In genomic region chr16:50265716-50266336, GRCh38 we compare ENCODE assay signal across 9 cellular contexts. TPM values are rescaled to one million over a fixed set of nuclear protein-coding genes. Genes with fewer than 3 reads are reported as not detected.
A peak's percentile ranks its signal among the peaks of the same experiment; 100 is the strongest.
DNase-seq lines count a peak whose midpoint lies in the region; ATAC-seq and TF ChIP-seq lines count a peak whose summit lies in the region.
"Had no signal": no experiment of that assay in that cellular context is flagged by ENCODE, and none has a peak within 500 bp of the region (broad histone marks: within the 10 kb centered on the region; RNA-seq: fewer than 3 reads in every experiment).

No MANE protein-coding gene starts in this region.

- peak overlapping the region; percentile 85 for H3K4me2 ChIP-seq in SK-N-SH
- H3K4me2 ChIP-seq in smooth muscle cell: peak overlapping the region; percentile 83

- H3K9me2 ChIP-seq in SK-N-SH: no peaks in the 10 kb centered on the region

- H3K27me3 ChIP-seq in SK-N-SH (ENCODE audit: insufficient read depth): no peaks in the 10 kb centered on the region
- no peaks in the 10 kb centered on the region for H3K27me3 ChIP-seq in SJSA1 (replicated peaks)
- no peaks in the 10 kb centered on the region for H3K27me3 ChIP-seq in smooth muscle cell (ENCODE audit: low read depth)

- H3K79me2 ChIP-seq in SK-N-SH (ENCODE audit: insufficient read depth) (peaks cover 17% of the 10 kb centered on the region), smooth muscle cell (ENCODE audit: low read depth) (peaks cover 14% of the 10 kb centered on the region)

- H4K20me1 ChIP-seq in SK-N-SH (ENCODE audit: insufficient read depth): no peaks in the 10 kb centered on the region
- peaks cover 13% of the 10 kb centered on the region for H4K20me1 ChIP-seq in smooth muscle cell (ENCODE audit: low read depth)

- H3K36me3 ChIP-seq in SK-N-SH (replicated peaks in 1 of 2; ENCODE audit: control insufficient read depth in 1 of 2, insufficient read depth in 2 of 2, low read length in 1 of 2) (no peaks in the 10 kb centered on the region), SJSA1 (peaks cover 26% of the 10 kb centered on the region), smooth muscle cell (ENCODE audit: low read depth) (no peaks in the 10 kb centered on the region)

- no peak for TF ChIP-seq EP300 in SK-N-SH (IDR thresholded peaks at IDR 0.05; ENCODE audit: borderline replicate concordance in 1 of 2, low read depth in 1 of 2, low read length in 1 of 2)

- H3K27ac ChIP-seq in SK-N-SH (ENCODE audit: low read depth in 2 of 2, low read length in 1 of 2): peak overlapping the region; percentile 50 to 82
- H3K27ac ChIP-seq in SJSA1: peak overlapping the region; percentile 89
- peak overlapping the region; percentile 93 for H3K27ac ChIP-seq in smooth muscle cell (ENCODE audit: low read depth)

- DNase-seq in SK-N-SH (no peak), SJSA1 (ENCODE audit: low read depth in 1 of 2, low spot score in 2 of 2) (no peak), fibroblast of the aortic adventitia (ENCODE audit: low read depth) (no peak), smooth muscle cell (lab: John Stamatoyannopoulos, UW; ENCODE audit: unreplicated experiment) (no peak)
- DNase-seq in effector CD8-positive, alpha-beta T cell (lab: John Stamatoyannopoulos, UW): no peak
- DNase-seq: 8988T had no signal

- peak overlapping the region; percentile 81 for H2AFZ ChIP-seq in SK-N-SH (ENCODE audit: low read depth)
- H2AFZ ChIP-seq in smooth muscle cell (ENCODE audit: low read depth): no peak overlapping the region

- ATAC-seq in SK-N-SH treated with all-trans-retinoic acid at 6 μM for 48 hours: no peak
- ATAC-seq in GM21447 (IDR thresholded peaks at IDR 0.05; ENCODE audit: unreplicated experiment): no peak
- ATAC-seq in GM21360 (IDR thresholded peaks at IDR 0.05; ENCODE audit: unreplicated experiment): no peak

- CTCF ChIA-PET in SK-N-SH (lab: Yijun Ruan, JAX): interaction anchor here (0.6 to 1.6 kb wide), 12 partner anchors 11 to 359 kb away, joined by 3 to 8 read pairs (median 3); no protein-coding TSS in a partner anchor

- H3K9me3 ChIP-seq in SK-N-SH (no peaks in the 10 kb centered on the region), SJSA1 (replicated peaks) (no peaks in the 10 kb centered on the region), smooth muscle cell (replicated peaks; ENCODE audit: low read depth) (no peaks in the 10 kb centered on the region)

- 96% methylated on average over 10 of the region's 10 CpGs for WGBS in SK-N-SH (ENCODE audit: low lambda C conversion rate)
- WGBS in smooth muscle cell (ENCODE audit: low lambda C conversion rate): 91% methylated on average over 10 of the region's 10 CpGs

- POLR2A ChIA-PET in SK-N-SH (lab: Yijun Ruan, JAX): interaction anchor here (0.5 to 1.4 kb wide), 3 partner anchors 19 to 154 kb away, joined by 3 to 5 read pairs (median 3); no protein-coding TSS in a partner anchor

- H3K4me1 ChIP-seq in SK-N-SH (ENCODE audit: control insufficient read depth in 1 of 2, insufficient read depth in 2 of 2, low read depth in 1 of 2, low read length in 1 of 2): peaks cover 18 to 31% of the 10 kb centered on the region in 2 experiments; a peak in 3 of 4 replicates
- peaks cover 51% of the 10 kb centered on the region for H3K4me1 ChIP-seq in SJSA1 (replicated peaks)
- H3K4me1 ChIP-seq in smooth muscle cell (ENCODE audit: low read depth): peaks cover 10% of the 10 kb centered on the region

- TF ChIP-seq RAD21 in SK-N-SH (IDR thresholded peaks at IDR 0.05; ENCODE audit: low read length): no peak

- H3F3A ChIP-seq in SK-N-SH (replicated peaks; ENCODE audit: insufficient read depth) (peaks cover 3% of the 10 kb centered on the region), smooth muscle cell (ENCODE audit: low read depth) (no peaks in the 10 kb centered on the region)

- peak overlapping the region; percentile 66 for H3K9ac ChIP-seq in SK-N-SH
- H3K9ac ChIP-seq in smooth muscle cell (ENCODE audit: low read depth): peak overlapping the region; percentile 59

- H3K4me3 ChIP-seq in SK-N-SH (ENCODE audit: low read depth in 2 of 2, low read length in 1 of 2) (peak overlapping the region; percentile 42 to 64; a peak in 2 of 4 replicates), SJSA1 (peak overlapping the region; percentile 40; the same call in 1 of the 2 replicates), fibroblast of the aortic adventitia (ENCODE audit: low read depth, low read length) (peak overlapping the region; percentile 18), smooth muscle cell (no peak overlapping the region)

- TF ChIP-seq CTCF in SK-N-SH (IDR thresholded peaks at IDR 0.05) (no peak), fibroblast of the aortic adventitia (IDR thresholded peaks at IDR 0.05; ENCODE audit: insufficient read depth, low read length) (no peak), smooth muscle cell (IDR thresholded peaks at IDR 0.05; ENCODE audit: borderline replicate concordance, insufficient read depth, poor library complexity, severe bottlenecking) (no peak)

TF ChIP-seq in SK-N-SH, 30 proteins besides CTCF, POLR2A, EP300 and RAD21 (continues in another document):
- TF ChIP-seq ELF1 (IDR thresholded peaks at IDR 0.05) (no peak), TCF12 (IDR thresholded peaks at IDR 0.05) (no peak), CHD2 (IDR thresholded peaks at IDR 0.05; ENCODE audit: low read length, partially characterized antibody) (no peak), ZBTB33 (IDR thresholded peaks at IDR 0.05; ENCODE audit: borderline replicate concordance, low read depth) (no peak), SIN3A (IDR thresholded peaks at IDR 0.05; ENCODE audit: borderline replicate concordance, low read depth, low read length) (no peak), GATA2 (CRISPR knock-in tag; IDR thresholded peaks at IDR 0.05) (no peak)
- TF ChIP-seq, protein P1, sequence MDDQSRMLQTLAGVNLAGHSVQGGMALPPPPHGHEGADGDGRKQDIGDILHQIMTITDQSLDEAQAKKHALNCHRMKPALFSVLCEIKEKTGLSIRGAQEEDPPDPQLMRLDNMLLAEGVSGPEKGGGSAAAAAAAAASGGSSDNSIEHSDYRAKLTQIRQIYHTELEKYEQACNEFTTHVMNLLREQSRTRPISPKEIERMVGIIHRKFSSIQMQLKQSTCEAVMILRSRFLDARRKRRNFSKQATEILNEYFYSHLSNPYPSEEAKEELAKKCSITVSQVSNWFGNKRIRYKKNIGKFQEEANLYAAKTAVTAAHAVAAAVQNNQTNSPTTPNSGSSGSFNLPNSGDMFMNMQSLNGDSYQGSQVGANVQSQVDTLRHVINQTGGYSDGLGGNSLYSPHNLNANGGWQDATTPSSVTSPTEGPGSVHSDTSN (IDR thresholded peaks at IDR 0.05): no peak

TF ChIP-seq in SK-N-SH treated with all-trans-retinoic acid at 6 μM for 48 hours, 23 proteins besides CTCF, POLR2A, EP300 and RAD21 (continues in another document):
- TF ChIP-seq ZNF8 (CRISPR knock-in tag; IDR thresholded peaks at IDR 0.05): no peak
- no peak for TF ChIP-seq ZFP30 (CRISPR knock-in tag; IDR thresholded peaks at IDR 0.05)
- TF ChIP-seq, protein P2, sequence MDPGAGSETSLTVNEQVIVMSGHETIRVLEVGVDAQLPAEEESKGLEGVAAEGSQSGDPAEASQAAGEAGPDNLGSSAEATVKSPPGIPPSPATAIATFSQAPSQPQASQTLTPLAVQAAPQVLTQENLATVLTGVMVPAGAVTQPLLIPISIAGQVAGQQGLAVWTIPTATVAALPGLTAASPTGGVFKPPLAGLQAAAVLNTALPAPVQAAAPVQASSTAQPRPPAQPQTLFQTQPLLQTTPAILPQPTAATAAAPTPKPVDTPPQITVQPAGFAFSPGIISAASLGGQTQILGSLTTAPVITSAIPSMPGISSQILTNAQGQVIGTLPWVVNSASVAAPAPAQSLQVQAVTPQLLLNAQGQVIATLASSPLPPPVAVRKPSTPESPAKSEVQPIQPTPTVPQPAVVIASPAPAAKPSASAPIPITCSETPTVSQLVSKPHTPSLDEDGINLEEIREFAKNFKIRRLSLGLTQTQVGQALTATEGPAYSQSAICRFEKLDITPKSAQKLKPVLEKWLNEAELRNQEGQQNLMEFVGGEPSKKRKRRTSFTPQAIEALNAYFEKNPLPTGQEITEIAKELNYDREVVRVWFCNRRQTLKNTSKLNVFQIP (CRISPR knock-in tag; IDR thresholded peaks at IDR 0.05; ENCODE audit: borderline replicate concordance, low read depth): no peak
- TF ChIP-seq, protein P3, sequence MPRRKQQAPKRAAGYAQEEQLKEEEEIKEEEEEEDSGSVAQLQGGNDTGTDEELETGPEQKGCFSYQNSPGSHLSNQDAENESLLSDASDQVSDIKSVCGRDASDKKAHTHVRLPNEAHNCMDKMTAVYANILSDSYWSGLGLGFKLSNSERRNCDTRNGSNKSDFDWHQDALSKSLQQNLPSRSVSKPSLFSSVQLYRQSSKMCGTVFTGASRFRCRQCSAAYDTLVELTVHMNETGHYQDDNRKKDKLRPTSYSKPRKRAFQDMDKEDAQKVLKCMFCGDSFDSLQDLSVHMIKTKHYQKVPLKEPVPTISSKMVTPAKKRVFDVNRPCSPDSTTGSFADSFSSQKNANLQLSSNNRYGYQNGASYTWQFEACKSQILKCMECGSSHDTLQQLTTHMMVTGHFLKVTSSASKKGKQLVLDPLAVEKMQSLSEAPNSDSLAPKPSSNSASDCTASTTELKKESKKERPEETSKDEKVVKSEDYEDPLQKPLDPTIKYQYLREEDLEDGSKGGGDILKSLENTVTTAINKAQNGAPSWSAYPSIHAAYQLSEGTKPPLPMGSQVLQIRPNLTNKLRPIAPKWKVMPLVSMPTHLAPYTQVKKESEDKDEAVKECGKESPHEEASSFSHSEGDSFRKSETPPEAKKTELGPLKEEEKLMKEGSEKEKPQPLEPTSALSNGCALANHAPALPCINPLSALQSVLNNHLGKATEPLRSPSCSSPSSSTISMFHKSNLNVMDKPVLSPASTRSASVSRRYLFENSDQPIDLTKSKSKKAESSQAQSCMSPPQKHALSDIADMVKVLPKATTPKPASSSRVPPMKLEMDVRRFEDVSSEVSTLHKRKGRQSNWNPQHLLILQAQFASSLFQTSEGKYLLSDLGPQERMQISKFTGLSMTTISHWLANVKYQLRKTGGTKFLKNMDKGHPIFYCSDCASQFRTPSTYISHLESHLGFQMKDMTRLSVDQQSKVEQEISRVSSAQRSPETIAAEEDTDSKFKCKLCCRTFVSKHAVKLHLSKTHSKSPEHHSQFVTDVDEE (CRISPR knock-in tag; IDR thresholded peaks at IDR 0.05): no peak
- TF ChIP-seq TCF4 (CRISPR knock-in tag; IDR thresholded peaks at IDR 0.05; ENCODE audit: borderline replicate concordance): no peak
- no peak for TF ChIP-seq GLIS3 (CRISPR knock-in tag; IDR thresholded peaks at IDR 0.05)

RNA-seq across cellular contexts. Expression of gene ADCY7, which starts 0.5 kb away (rescaled TPM):
- polyA plus RNA-seq in SK-N-SH (2012; rRNA removed) (13.8 and 14.3 TPM in 2 replicates), smooth muscle cell (28.1 and 30.7 TPM in 2 replicates)
- polyA plus RNA-seq in SK-N-SH (2012; cell fraction: cytosol; rRNA removed): 6.6 and 11.7 TPM in 2 replicates
- polyA plus RNA-seq in SK-N-SH (2012; cell fraction: nucleus; rRNA removed): 24.3 and 32.0 TPM in 2 replicates
- total RNA-seq in SJSA1 (2014; rRNA removed; shearing (Covaris generic)): 103 and 121 TPM in 2 replicates
- total RNA-seq in fibroblast of the aortic adventitia (ENCODE audit: low replicate concordance) (7.4 and 26.0 TPM in 2 replicates), smooth muscle cell (31.6 and 37.1 TPM in 2 replicates)
